In the genomic region with DNA sequence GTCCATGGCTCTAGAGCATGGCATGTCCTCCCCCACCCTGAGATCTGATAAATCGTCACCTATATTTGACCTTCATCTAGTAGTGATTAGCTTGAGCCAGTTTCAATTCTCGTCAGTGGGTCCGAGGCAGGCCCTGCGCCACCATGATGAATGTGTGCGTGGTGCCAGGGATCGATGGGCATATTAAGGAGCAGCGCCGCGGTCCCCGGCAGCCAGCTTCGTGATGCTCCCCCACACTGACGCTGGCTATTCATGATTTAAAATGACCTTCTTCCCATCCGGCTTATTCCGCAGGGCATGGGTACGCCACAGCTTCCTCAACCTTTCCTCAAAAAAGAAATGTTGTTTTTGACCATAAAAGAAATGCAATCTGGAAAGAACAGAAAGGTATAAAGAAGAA, we compare ENCODE assay signal across 1 cellular context.
TF ChIP-seq lines count a peak whose summit lies in the region.

No MANE protein-coding gene starts in this region.

TF ChIP-seq in WTC11, 78 proteins besides CTCF, POLR2A, EP300 and RAD21 (continued from another document):
- TF ChIP-seq, protein P1, sequence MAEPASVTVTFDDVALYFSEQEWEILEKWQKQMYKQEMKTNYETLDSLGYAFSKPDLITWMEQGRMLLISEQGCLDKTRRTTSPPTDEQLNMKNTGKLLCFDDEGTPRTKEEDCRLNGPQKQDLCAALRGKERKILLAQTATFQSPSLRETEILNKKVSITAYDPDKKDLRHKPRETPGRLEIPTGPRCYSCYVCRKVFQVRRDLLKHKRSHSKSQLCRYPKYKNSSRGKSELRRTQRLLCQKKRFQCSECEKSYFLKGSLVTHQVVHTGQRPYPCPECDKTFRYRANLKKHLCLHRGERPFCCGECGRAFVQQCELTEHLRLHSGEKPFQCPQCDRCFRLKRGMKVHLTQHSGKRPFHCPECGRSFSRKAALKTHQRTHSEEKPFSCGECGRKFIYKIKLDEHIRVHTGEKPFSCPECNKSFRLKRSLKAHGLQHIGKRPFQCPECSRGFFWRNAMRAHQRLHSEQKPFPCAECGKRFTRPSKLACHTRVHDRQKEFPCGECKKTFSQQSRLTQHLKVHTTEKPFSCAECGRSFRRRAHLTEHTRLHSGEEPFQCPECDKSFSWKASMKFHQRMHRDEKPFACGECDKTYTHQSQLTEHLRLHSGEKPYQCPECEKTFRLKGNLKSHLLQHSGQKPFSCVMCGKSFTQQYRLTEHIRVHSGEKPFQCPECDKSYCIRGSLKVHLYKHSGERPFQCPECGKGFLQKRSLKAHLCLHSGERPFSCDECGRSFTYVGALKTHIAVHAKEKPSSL (CRISPR knock-in tag; conservative IDR thresholded peaks at IDR 0.05) = no peak
- no peak for TF ChIP-seq ZNF219 (CRISPR knock-in tag; IDR thresholded peaks at IDR 0.05; ENCODE audit: borderline replicate concordance)
- no peak for TF ChIP-seq SOX15 (CRISPR knock-in tag; IDR thresholded peaks at IDR 0.05)
- TF ChIP-seq, protein P2, sequence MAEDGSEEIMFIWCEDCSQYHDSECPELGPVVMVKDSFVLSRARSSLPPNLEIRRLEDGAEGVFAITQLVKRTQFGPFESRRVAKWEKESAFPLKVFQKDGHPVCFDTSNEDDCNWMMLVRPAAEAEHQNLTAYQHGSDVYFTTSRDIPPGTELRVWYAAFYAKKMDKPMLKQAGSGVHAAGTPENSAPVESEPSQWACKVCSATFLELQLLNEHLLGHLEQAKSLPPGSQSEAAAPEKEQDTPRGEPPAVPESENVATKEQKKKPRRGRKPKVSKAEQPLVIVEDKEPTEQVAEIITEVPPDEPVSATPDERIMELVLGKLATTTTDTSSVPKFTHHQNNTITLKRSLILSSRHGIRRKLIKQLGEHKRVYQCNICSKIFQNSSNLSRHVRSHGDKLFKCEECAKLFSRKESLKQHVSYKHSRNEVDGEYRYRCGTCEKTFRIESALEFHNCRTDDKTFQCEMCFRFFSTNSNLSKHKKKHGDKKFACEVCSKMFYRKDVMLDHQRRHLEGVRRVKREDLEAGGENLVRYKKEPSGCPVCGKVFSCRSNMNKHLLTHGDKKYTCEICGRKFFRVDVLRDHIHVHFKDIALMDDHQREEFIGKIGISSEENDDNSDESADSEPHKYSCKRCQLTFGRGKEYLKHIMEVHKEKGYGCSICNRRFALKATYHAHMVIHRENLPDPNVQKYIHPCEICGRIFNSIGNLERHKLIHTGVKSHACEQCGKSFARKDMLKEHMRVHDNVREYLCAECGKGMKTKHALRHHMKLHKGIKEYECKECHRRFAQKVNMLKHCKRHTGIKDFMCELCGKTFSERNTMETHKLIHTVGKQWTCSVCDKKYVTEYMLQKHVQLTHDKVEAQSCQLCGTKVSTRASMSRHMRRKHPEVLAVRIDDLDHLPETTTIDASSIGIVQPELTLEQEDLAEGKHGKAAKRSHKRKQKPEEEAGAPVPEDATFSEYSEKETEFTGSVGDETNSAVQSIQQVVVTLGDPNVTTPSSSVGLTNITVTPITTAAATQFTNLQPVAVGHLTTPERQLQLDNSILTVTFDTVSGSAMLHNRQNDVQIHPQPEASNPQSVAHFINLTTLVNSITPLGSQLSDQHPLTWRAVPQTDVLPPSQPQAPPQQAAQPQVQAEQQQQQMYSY (CRISPR knock-in tag; IDR thresholded peaks at IDR 0.05) = no peak
- TF ChIP-seq, protein P3, sequence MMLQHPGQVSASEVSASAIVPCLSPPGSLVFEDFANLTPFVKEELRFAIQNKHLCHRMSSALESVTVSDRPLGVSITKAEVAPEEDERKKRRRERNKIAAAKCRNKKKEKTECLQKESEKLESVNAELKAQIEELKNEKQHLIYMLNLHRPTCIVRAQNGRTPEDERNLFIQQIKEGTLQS (CRISPR knock-in tag; conservative IDR thresholded peaks at IDR 0.05) = no peak
- TF ChIP-seq ELF4 (CRISPR knock-in tag; IDR thresholded peaks at IDR 0.05; ENCODE audit: low read depth) = no peak
